Comparison of ENCODE assay signal across 8 cellular contexts in genomic region chr1:56330400-56331026, GRCh38.
DNase-seq lines count a peak whose midpoint lies in the region; ATAC-seq and TF ChIP-seq lines count a peak whose summit lies in the region.

No MANE protein-coding gene starts in this region.

- no peak for TF ChIP-seq CTCF in WERI-Rb-1 (IDR thresholded peaks at IDR 0.05; ENCODE audit: low read depth, low read length)

- H3K27ac ChIP-seq in WERI-Rb-1: no peak overlapping the region

- DNase-seq in DMS53 treated with DMSO at 0.1 percent for 48 hours (lab: John Stamatoyannopoulos, UW; ENCODE audit: unreplicated experiment): peak; percentile 34
- DNase-seq in dermis microvascular lymphatic vessel endothelial cell (ENCODE audit: low read depth in 2 of 2): peak; percentile 16 to 49
- no peak for DNase-seq in SW 1271 (lab: John Stamatoyannopoulos, UW)
- DNase-seq in Ammon's horn (ENCODE audit: low spot score): no peak
- no peak for DNase-seq in WERI-Rb-1
- no peak for DNase-seq in cerebellum (ENCODE audit: low spot score)

- peak; percentile 91 for ATAC-seq in GM21423 (IDR thresholded peaks at IDR 0.05; ENCODE audit: unreplicated experiment)
- peak; percentile 91 for ATAC-seq in HG03520 (IDR thresholded peaks at IDR 0.05; ENCODE audit: unreplicated experiment)

- no peak overlapping the region for H3K4me3 ChIP-seq in WERI-Rb-1 (ENCODE audit: low read depth, low read length)

- no peaks in the 10 kb centered on the region for H3K27me3 ChIP-seq in WERI-Rb-1 (ENCODE audit: insufficient read depth, low read depth, severe bottlenecking)

- H3K36me3 ChIP-seq in WERI-Rb-1: no peaks in the 10 kb centered on the region

- H3K9me3 ChIP-seq in WERI-Rb-1 (ENCODE audit: severe bottlenecking): no peaks in the 10 kb centered on the region

Comparison
In these comparisons a context has a peak if more than half of its experiments do, and no peak if none do; other contexts are left out.
1. DNase-seq: peak in DMS53 treated with DMSO at 0.1 percent for 48 hours (single experiment) and dermis microvascular lymphatic vessel endothelial cell (2 of 2); none in SW 1271 (0 of 2), Ammon's horn (single experiment), WERI-Rb-1 (single experiment) and cerebellum (single experiment).